ENCODE assay signal across 12 cellular contexts in the genomic region with DNA sequence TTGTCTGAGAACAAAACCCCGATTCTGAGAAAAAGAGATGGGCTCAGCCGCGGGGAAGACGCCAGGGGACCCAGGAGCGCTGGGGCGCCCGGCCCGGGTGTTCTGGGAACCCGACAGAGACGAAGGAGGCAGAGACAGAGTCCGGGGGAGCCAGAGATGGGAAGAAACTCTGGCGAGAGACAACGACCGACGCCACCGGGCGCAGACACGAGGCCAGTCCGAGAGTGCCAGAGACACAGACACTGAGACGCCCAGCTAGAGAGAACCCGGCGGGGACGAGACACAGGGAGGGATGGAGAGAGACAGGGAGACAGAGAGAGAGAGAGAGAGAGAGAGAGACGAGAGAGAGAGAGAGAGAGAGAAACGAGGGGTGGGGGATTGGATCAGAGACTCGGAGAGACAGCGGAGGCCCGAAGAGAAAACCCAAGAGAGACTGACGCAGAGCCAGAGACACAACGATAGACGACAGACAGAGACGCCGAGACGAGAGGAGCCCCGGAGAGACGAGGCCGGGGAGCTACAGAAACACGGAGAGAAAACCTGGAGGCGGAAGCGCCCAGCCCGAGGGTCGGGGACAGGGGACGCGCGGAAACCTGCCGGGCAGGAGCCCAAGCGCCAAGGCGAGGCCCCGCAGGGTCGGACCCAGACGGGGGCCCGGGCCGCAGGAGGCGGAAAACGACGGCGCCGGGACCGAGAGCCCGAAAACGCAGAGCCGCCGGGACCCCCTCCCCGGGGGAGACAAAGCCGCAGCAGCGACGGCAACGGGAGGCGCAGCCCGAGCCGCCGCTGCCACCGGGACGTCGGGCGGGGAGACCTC. TPM values are rescaled to one million over a fixed set of nuclear protein-coding genes. Genes with fewer than 3 reads are reported as not detected.
DNase-seq lines count a peak whose midpoint lies in the region; ATAC-seq, FAIRE-seq and TF ChIP-seq lines count a peak whose summit lies in the region.
"Had no signal": no experiment of that assay in that cellular context is flagged by ENCODE, and none has a peak within 500 bp of the region (broad histone marks: within the 10 kb centered on the region; RNA-seq: fewer than 3 reads in every experiment).

No MANE protein-coding gene starts in this region.

- H3K18ac ChIP-seq in H1 (ENCODE audit: extremely low read depth, low read length), result no peak overlapping the region; the same call in 1 of the 2 replicates
- H3K18ac ChIP-seq in trophoblast cell (ENCODE audit: low read length), result no peak overlapping the region

- H2AK5ac ChIP-seq in H1 (ENCODE audit: low read depth, low read length) (no peak overlapping the region), trophoblast cell (ENCODE audit: low read length) (no peak overlapping the region)

- H3K9me3 ChIP-seq in HUES64 (ENCODE audit: insufficient read depth, low read depth, low read length), result no peaks in the 10 kb centered on the region
- H3K9me3 ChIP-seq in H1 (ENCODE audit: insufficient read depth in 2 of 2, low read depth in 1 of 2, low read length in 1 of 2), result no peaks in the 10 kb centered on the region; a peak in 1 of 4 replicates
- H3K9me3 ChIP-seq in trophoblast cell (ENCODE audit: insufficient read depth, low read depth, low read length), result peaks cover 5% of the 10 kb centered on the region

- H4K20me1 ChIP-seq in H1 (replicated peaks in 1 of 2; ENCODE audit: control insufficient read depth in 1 of 2, insufficient read depth in 2 of 2, low read length in 2 of 2), result peaks cover 0 to 2% of the 10 kb centered on the region in 2 experiments

- H3K79me1 ChIP-seq in H1 (ENCODE audit: low read depth, low read length) (no peaks in the 10 kb centered on the region), trophoblast cell (ENCODE audit: low read length) (no peaks in the 10 kb centered on the region)

- POLR2A ChIA-PET in H1 (lab: Charles Lee; ENCODE audit: partially characterized antibody), result interaction anchor here (0.7 to 1.6 kb wide), 2 partner anchors 17 to 219 kb away, joined by 3 to 4 read pairs; no protein-coding TSS in a partner anchor

- no peak overlapping the region for H3K9ac ChIP-seq in HUES64 (ENCODE audit: low read depth, low read length)
- no peak overlapping the region for H3K9ac ChIP-seq in H1 (replicated peaks in 1 of 4; ENCODE audit: extremely low read depth in 1 of 4, low read depth in 3 of 4, low read length in 3 of 4)
- no peak overlapping the region for H3K9ac ChIP-seq in trophoblast cell (ENCODE audit: low read length)

- peaks cover 7% of the 10 kb centered on the region; the same call in 1 of the 2 replicates for H3K23me2 ChIP-seq in H1 (ENCODE audit: low read depth, low read length)

- DNase-seq in DMS53 (lab: John Stamatoyannopoulos, UW) (peak; percentile 24), DMS53 treated with DMSO at 0.1 percent for 48 hours (lab: John Stamatoyannopoulos, UW; ENCODE audit: unreplicated experiment) (no peak), H1 (ENCODE audit: low read depth in 1 of 2, low spot score in 2 of 2) (peak in 1 of 2 experiments; percentile 79), trophoblast cell (no peak), cerebellum (ENCODE audit: low spot score) (no peak)
- no peak for DNase-seq in stimulated activated CD4-positive, alpha-beta T cell treated with anti-CD3 and anti-CD28 coated beads, Interleukin-15, amount 100 ng/mL, for 24 hours
- DNase-seq: stimulated activated CD4-positive, alpha-beta T cell treated with anti-CD3 and anti-CD28 coated beads, Interleukin-1b, Interleukin-23, amount 100 ng/mL, for 48 hours had no signal

- H3K27me3 ChIP-seq in HUES64 (ENCODE audit: insufficient read depth, low read length) (peaks cover 69% of the 10 kb centered on the region), H1 (replicated peaks in 1 of 4; ENCODE audit: control insufficient read depth in 3 of 4, extremely low read depth in 1 of 4, insufficient read depth in 3 of 4, low read length in 3 of 4) (peaks cover 39 to 61% (median 55%) of the 10 kb centered on the region in 4 experiments), trophoblast cell (ENCODE audit: insufficient read depth, low read length) (peaks cover 37% of the 10 kb centered on the region)

- H3K27ac ChIP-seq in HUES64 (ENCODE audit: low read depth, low read length) (no peak overlapping the region), H1 (ENCODE audit: low read depth, low read length) (no peak overlapping the region), trophoblast cell (ENCODE audit: low read depth, low read length) (no peak overlapping the region)

- FAIRE-seq in H1 (lab: Jason Lieb, UNC), result no peak
- FAIRE-seq: A204.1, colon, GM12892 had no signal

- H4K8ac ChIP-seq in H1 (ENCODE audit: extremely low read depth, insufficient read depth, low read length), result peak overlapping the region; percentile 43; the same call in 1 of the 2 replicates
- H4K8ac ChIP-seq in trophoblast cell (ENCODE audit: low read depth, low read length), result peak overlapping the region; percentile 8

- TF ChIP-seq POLR2A in H1 (IDR thresholded peaks at IDR 0.05; ENCODE audit: control extremely low read depth in 1 of 2, low read depth in 2 of 2, low read length in 2 of 2), result no peak

- CTCF ChIA-PET in H1 (lab: Charles Lee; ENCODE audit: partially characterized antibody), result no interaction called here

- no peak overlapping the region for H3K23ac ChIP-seq in H1 (ENCODE audit: insufficient read length)
- H3K23ac ChIP-seq in trophoblast cell (ENCODE audit: low read length), result no peak overlapping the region

- no peak for TF ChIP-seq RAD21 in H1 (IDR thresholded peaks at IDR 0.05 in 1 of 2, conservative IDR thresholded peaks at IDR 0.05 in 1 of 2; ENCODE audit: low read depth in 2 of 2, low read length in 2 of 2)

- H2BK5ac ChIP-seq in H1 (ENCODE audit: low read depth, low read length), result no peak overlapping the region
- H2BK5ac ChIP-seq in trophoblast cell (ENCODE audit: low read depth, low read length, poor library complexity), result no peak overlapping the region

- H2BK20ac ChIP-seq in H1 (ENCODE audit: low read length), result no peak overlapping the region

- no peak for ATAC-seq in GM18520 (IDR thresholded peaks at IDR 0.05; ENCODE audit: unreplicated experiment)

- H4K12ac ChIP-seq in trophoblast cell (ENCODE audit: low read depth, low read length), result no peak overlapping the region

- H3K79me2 ChIP-seq in H1 (ENCODE audit: control insufficient read depth in 1 of 2, insufficient read depth in 2 of 2, low read length in 2 of 2) (no peaks in the 10 kb centered on the region), trophoblast cell (ENCODE audit: control insufficient read depth, insufficient read depth, low read length, poor library complexity) (no peaks in the 10 kb centered on the region)

- H3K56ac ChIP-seq in H1 (replicated peaks; ENCODE audit: insufficient read length, low read depth, low read length), result no peak overlapping the region

- H2AFZ ChIP-seq in H1 (ENCODE audit: low read length), result peak overlapping the region; percentile 55
- H2AFZ ChIP-seq in trophoblast cell (ENCODE audit: insufficient read depth, low read length, poor library complexity), result no peak overlapping the region

- H4K91ac ChIP-seq in H1 (replicated peaks; ENCODE audit: insufficient read length, low read length), result no peak overlapping the region
- H4K91ac ChIP-seq in trophoblast cell (ENCODE audit: low read depth, low read length), result no peak overlapping the region

- peaks cover 3% of the 10 kb centered on the region; the same call in 1 of the 2 replicates for H3K4me1 ChIP-seq in HUES64 (ENCODE audit: insufficient read depth, low read length)
- peaks cover 0 to 17% (median 12%) of the 10 kb centered on the region in 4 experiments; a peak in 6 of 7 replicates for H3K4me1 ChIP-seq in H1 (replicated peaks in 1 of 4; ENCODE audit: control insufficient read depth in 3 of 4, insufficient read depth in 4 of 4, low read length in 3 of 4)
- H3K4me1 ChIP-seq in trophoblast cell (ENCODE audit: control insufficient read depth in 1 of 2, insufficient read depth in 2 of 2, low read length in 2 of 2), result peaks cover 3 to 6% of the 10 kb centered on the region in 2 experiments

- H4K5ac ChIP-seq in H1 (ENCODE audit: insufficient read length, low read depth, low read length), result no peak overlapping the region

- H3K14ac ChIP-seq in H1 (ENCODE audit: insufficient read length) (no peak overlapping the region), trophoblast cell (ENCODE audit: low read length) (no peak overlapping the region)

- H3K4ac ChIP-seq in H1 (replicated peaks; ENCODE audit: insufficient read length, low read depth, low read length) (no peak overlapping the region), trophoblast cell (ENCODE audit: low read depth, low read length) (no peak overlapping the region)

- H3K4me3 ChIP-seq in HUES64 (ENCODE audit: low read length) (peak overlapping the region; percentile 41), H1 (ENCODE audit: extremely low read depth in 1 of 4, insufficient read depth in 2 of 4, low read depth in 3 of 4, low read length in 4 of 4) (peak overlapping the region; percentile 5 to 61 (median 18); a peak in 6 of 8 replicates), trophoblast cell (ENCODE audit: low read depth, low read length) (no peak overlapping the region)

- H2BK120ac ChIP-seq in H1 (replicated peaks; ENCODE audit: low read depth, low read length) (no peak overlapping the region), trophoblast cell (ENCODE audit: insufficient read depth, low read length, poor library complexity) (no peak overlapping the region)

- WGBS in HUES64, result 4% methylated on average over 76 of the region's 76 CpGs
- 7% methylated on average over 57 of the region's 76 CpGs; no CpG with 5 or more reads in 1 of the 2 experiments for WGBS in H1 (ENCODE audit: extremely low coverage in 1 of 2, insufficient coverage in 1 of 2, insufficient read length in 1 of 2, insufficient replicate concordance in 2 of 2, low coverage in 1 of 2, low lambda C conversion rate in 2 of 2, missing lambda C conversion rate in 1 of 2), 2 experiments
- no CpG with 5 or more reads among the region's 76 CpGs for WGBS in trophoblast cell (ENCODE audit: extremely low coverage, insufficient coverage, insufficient read length)

- H2BK15ac ChIP-seq in H1 (ENCODE audit: low read length), result no peak overlapping the region

- H3K4me2 ChIP-seq in H1 (ENCODE audit: insufficient read depth in 1 of 2, low read depth in 2 of 2, low read length in 2 of 2), result peak overlapping the region; percentile 55 to 77
- peak overlapping the region; percentile 62 for H3K4me2 ChIP-seq in trophoblast cell (ENCODE audit: low read length)

- H2BK12ac ChIP-seq in H1 (ENCODE audit: low read depth, low read length), result no peak overlapping the region
- H2BK12ac ChIP-seq in trophoblast cell (ENCODE audit: low read length), result peak overlapping the region; percentile 41

- no peak for TF ChIP-seq EP300 in H1 (IDR thresholded peaks at IDR 0.05; ENCODE audit: borderline replicate concordance in 1 of 2, low read depth in 2 of 2, low read length in 2 of 2)

- no peak for TF ChIP-seq CTCF in H1 (IDR thresholded peaks at IDR 0.05; ENCODE audit: control extremely low read depth in 1 of 3, insufficient read depth in 1 of 3, low read depth in 1 of 3, low read length in 3 of 3)

- H3K36me3 ChIP-seq in HUES64 (ENCODE audit: insufficient read depth, low read length) (no peaks in the 10 kb centered on the region), H1 (ENCODE audit: control insufficient read depth in 2 of 4, insufficient read depth in 4 of 4, low read length in 3 of 4) (peaks cover 0 to 8% (median 0%) of the 10 kb centered on the region in 4 experiments; a peak in 1 of 8 replicates), trophoblast cell (ENCODE audit: control insufficient read depth in 1 of 2, insufficient read depth in 2 of 2, low read length in 2 of 2) (no peaks in the 10 kb centered on the region)

RNA-seq across cellular contexts. Expression of a gene that starts 3.3 kb away (rescaled TPM):
- polyA plus RNA-seq in HUES64 (2013, experiment 1 of 2), result not detected
- polyA plus RNA-seq in HUES64 (2013, experiment 2 of 2), result not detected
- total RNA-seq in H1 (2021; fragmentation: NEBNext Ultra II Directional; extraction: Animal tissue kit (Norgen Biotek cat#: 25700)), result 0.42 and 0.58 TPM in 2 replicates
- polyA plus RNA-seq in H1 (2011; rRNA removed), result 0.29 and 0.74 TPM in 2 replicates
- 0.34 TPM for polyA plus RNA-seq in H1 (2011; cell fraction: cytosol; rRNA removed)
- 0.37 TPM for polyA plus RNA-seq in H1 (2011; cell fraction: nucleus; rRNA removed)
- polyA plus RNA-seq in H1 (2012, experiment 1 of 2), result 0.27 to 0.74 TPM (median 0.45 TPM) in 3 of 4 replicates, not detected in the other
- 0.16 TPM for polyA plus RNA-seq in H1 (2012, experiment 2 of 2)
- 0.22 TPM for polyA plus RNA-seq in H1 (2013, experiment 1 of 2)
- polyA plus RNA-seq in H1 (2013, experiment 2 of 2), result 0.17 TPM
- 0.47 and 0.90 TPM in 2 replicates for polyA minus RNA-seq in H1 (2011; rRNA and poly(A)+ RNA removed)
- polyA minus RNA-seq in H1 (2011; cell fraction: cytosol; rRNA and poly(A)+ RNA removed), result not detected
- 0.30 TPM for polyA minus RNA-seq in H1 (2011; cell fraction: nucleus; rRNA and poly(A)+ RNA removed)
- polyA plus RNA-seq in trophoblast cell (2013), result 0.31 and 0.32 TPM in 2 replicates
- not detected for total RNA-seq in cerebellum

RNA-seq across cellular contexts. Expression of a gene that starts 53.7 kb away (rescaled TPM):
- polyA plus RNA-seq in HUES64 (2013, experiment 1 of 2), result not detected
- not detected for polyA plus RNA-seq in HUES64 (2013, experiment 2 of 2)
- 1.1 and 1.4 TPM in 2 replicates for total RNA-seq in H1 (2021; fragmentation: NEBNext Ultra II Directional; extraction: Animal tissue kit (Norgen Biotek cat#: 25700))
- polyA plus RNA-seq in H1 (2011; rRNA removed), result 0.41 and 1.2 TPM in 2 replicates
- polyA plus RNA-seq in H1 (2011; cell fraction: cytosol; rRNA removed), result 0.97 TPM
- polyA plus RNA-seq in H1 (2011; cell fraction: nucleus; rRNA removed), result 6.4 TPM
- polyA plus RNA-seq in H1 (2012, experiment 1 of 2), result 0.18 to 1.4 TPM (median 0.68 TPM) in 4 replicates
- 0.13 TPM for polyA plus RNA-seq in H1 (2012, experiment 2 of 2)
- 0.36 TPM for polyA plus RNA-seq in H1 (2013, experiment 1 of 2)
- polyA plus RNA-seq in H1 (2013, experiment 2 of 2), result 0.42 TPM
- polyA minus RNA-seq in H1 (2011; rRNA and poly(A)+ RNA removed), result 0.32 and 2.0 TPM in 2 replicates
- 2.3 TPM for polyA minus RNA-seq in H1 (2011; cell fraction: cytosol; rRNA and poly(A)+ RNA removed)
- 4.8 TPM for polyA minus RNA-seq in H1 (2011; cell fraction: nucleus; rRNA and poly(A)+ RNA removed)
- not detected in 2 replicates for polyA plus RNA-seq in trophoblast cell (2013)
- 1.5 TPM for total RNA-seq in cerebellum
